ENCODE assay signal across 1 cellular context in the genomic region with DNA sequence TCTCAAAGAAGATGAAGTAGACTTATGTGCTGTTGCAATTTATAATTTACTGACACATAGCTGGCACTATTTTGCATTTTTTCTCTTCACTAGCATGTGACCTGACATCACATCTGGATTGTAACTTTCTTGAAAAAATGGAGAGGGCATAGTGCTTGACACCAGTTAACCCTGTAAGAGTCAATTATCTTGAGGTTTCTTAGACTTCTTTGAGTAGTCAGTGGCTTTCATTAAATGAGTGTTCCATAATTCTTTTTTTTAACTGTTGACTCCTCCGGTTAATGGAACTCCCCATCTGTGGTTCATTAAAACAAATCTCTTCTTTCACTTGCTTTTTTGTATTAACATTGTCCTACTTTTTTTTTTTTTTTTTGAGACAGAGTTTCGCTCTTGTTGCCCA.
TF ChIP-seq lines count a peak whose summit lies in the region.

No MANE protein-coding gene starts in this region.

TF ChIP-seq in GM12878, 131 proteins besides CTCF, POLR2A, EP300 and RAD21 (continues in another document):
- TF ChIP-seq PKNOX1 (IDR thresholded peaks at IDR 0.05) (0 out of 2 replicates have a peak, but pooled peaks have one; percentile 49), PML (IDR thresholded peaks at IDR 0.05; ENCODE audit: low read length) (no peak), SRF (IDR thresholded peaks at IDR 0.05; ENCODE audit: low read depth in 2 of 2, low read length in 2 of 2) (no peak), TCF7 (IDR thresholded peaks at IDR 0.05; ENCODE audit: borderline replicate concordance) (no peak), ZNF384 (IDR thresholded peaks at IDR 0.05; ENCODE audit: borderline replicate concordance, low read depth, low read length) (peak; percentile 70), IKZF2 (IDR thresholded peaks at IDR 0.05) (peak in 1 of 2 experiments; percentile 54; a peak in 2 of 4 replicates), ZNF207 (IDR thresholded peaks at IDR 0.05; ENCODE audit: borderline replicate concordance) (no peak), ZNF687 (IDR thresholded peaks at IDR 0.05) (no peak), RUNX3 (IDR thresholded peaks at IDR 0.05; ENCODE audit: low read length) (peak; percentile 73), SMAD5 (IDR thresholded peaks at IDR 0.05; ENCODE audit: low read depth) (no peak), TBL1XR1 (IDR thresholded peaks at IDR 0.05; ENCODE audit: low read depth, low read length) (no peak), MTA2 (IDR thresholded peaks at IDR 0.05; ENCODE audit: low read depth) (peak; percentile 94), BMI1 (IDR thresholded peaks at IDR 0.05; ENCODE audit: borderline replicate concordance) (peak; percentile 56; the same call in 1 of the 2 replicates), NR2F1 (conservative IDR thresholded peaks at IDR 0.05) (peak; percentile 95), MTA3 (IDR thresholded peaks at IDR 0.05; ENCODE audit: borderline replicate concordance, low read length) (no peak), BCL11A (IDR thresholded peaks at IDR 0.05; ENCODE audit: low read depth, low read length) (peak; percentile 80), MLLT1 (IDR thresholded peaks at IDR 0.05) (peak; percentile 37), CREB1 (IDR thresholded peaks at IDR 0.05; ENCODE audit: low read depth) (no peak), BHLHE40 (IDR thresholded peaks at IDR 0.05; ENCODE audit: borderline replicate concordance in 1 of 2, low read depth in 2 of 2, low read length in 1 of 2) (peak in 1 of 2 experiments; percentile 25; a peak in 2 of 4 replicates), KAT2A (conservative IDR thresholded peaks at IDR 0.05; ENCODE audit: control insufficient read depth, low read depth, low read length) (no peak), SIX5 (IDR thresholded peaks at IDR 0.05; ENCODE audit: low read depth, low read length, severe bottlenecking) (no peak), BRCA1 (IDR thresholded peaks at IDR 0.05; ENCODE audit: low read depth, low read length) (no peak), RAD51 (IDR thresholded peaks at IDR 0.05) (peak; percentile 31; the same call in 1 of the 2 replicates), RCOR1 (conservative IDR thresholded peaks at IDR 0.05; ENCODE audit: low read depth, low read length) (no peak), JUNB (IDR thresholded peaks at IDR 0.05) (peak; percentile 51; the same call in 1 of the 2 replicates), TARDBP (IDR thresholded peaks at IDR 0.05; ENCODE audit: borderline replicate concordance) (no peak), MYC (IDR thresholded peaks at IDR 0.05; ENCODE audit: insufficient read depth, insufficient read length, insufficient replicate concordance, low read length, severe bottlenecking) (no peak), SPI1 (IDR thresholded peaks at IDR 0.05; ENCODE audit: borderline replicate concordance, insufficient read depth, low read depth, low read length) (no peak), ZNF24 (IDR thresholded peaks at IDR 0.05) (no peak), CEBPB (IDR thresholded peaks at IDR 0.05; ENCODE audit: borderline replicate concordance in 1 of 2, low read depth in 2 of 2, low read length in 2 of 2) (no peak)
- TF ChIP-seq, protein P1, sequence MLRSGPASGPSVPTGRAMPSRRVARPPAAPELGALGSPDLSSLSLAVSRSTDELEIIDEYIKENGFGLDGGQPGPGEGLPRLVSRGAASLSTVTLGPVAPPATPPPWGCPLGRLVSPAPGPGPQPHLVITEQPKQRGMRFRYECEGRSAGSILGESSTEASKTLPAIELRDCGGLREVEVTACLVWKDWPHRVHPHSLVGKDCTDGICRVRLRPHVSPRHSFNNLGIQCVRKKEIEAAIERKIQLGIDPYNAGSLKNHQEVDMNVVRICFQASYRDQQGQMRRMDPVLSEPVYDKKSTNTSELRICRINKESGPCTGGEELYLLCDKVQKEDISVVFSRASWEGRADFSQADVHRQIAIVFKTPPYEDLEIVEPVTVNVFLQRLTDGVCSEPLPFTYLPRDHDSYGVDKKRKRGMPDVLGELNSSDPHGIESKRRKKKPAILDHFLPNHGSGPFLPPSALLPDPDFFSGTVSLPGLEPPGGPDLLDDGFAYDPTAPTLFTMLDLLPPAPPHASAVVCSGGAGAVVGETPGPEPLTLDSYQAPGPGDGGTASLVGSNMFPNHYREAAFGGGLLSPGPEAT (IDR thresholded peaks at IDR 0.05; ENCODE audit: low read depth), result peak; percentile 59; the same call in 1 of the 2 replicates
- TF ChIP-seq, protein P2, sequence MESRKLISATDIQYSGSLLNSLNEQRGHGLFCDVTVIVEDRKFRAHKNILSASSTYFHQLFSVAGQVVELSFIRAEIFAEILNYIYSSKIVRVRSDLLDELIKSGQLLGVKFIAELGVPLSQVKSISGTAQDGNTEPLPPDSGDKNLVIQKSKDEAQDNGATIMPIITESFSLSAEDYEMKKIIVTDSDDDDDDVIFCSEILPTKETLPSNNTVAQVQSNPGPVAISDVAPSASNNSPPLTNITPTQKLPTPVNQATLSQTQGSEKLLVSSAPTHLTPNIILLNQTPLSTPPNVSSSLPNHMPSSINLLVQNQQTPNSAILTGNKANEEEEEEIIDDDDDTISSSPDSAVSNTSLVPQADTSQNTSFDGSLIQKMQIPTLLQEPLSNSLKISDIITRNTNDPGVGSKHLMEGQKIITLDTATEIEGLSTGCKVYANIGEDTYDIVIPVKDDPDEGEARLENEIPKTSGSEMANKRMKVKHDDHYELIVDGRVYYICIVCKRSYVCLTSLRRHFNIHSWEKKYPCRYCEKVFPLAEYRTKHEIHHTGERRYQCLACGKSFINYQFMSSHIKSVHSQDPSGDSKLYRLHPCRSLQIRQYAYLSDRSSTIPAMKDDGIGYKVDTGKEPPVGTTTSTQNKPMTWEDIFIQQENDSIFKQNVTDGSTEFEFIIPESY (IDR thresholded peaks at IDR 0.05), result peak; percentile 45; the same call in 1 of the 2 replicates
- TF ChIP-seq, protein P3, sequence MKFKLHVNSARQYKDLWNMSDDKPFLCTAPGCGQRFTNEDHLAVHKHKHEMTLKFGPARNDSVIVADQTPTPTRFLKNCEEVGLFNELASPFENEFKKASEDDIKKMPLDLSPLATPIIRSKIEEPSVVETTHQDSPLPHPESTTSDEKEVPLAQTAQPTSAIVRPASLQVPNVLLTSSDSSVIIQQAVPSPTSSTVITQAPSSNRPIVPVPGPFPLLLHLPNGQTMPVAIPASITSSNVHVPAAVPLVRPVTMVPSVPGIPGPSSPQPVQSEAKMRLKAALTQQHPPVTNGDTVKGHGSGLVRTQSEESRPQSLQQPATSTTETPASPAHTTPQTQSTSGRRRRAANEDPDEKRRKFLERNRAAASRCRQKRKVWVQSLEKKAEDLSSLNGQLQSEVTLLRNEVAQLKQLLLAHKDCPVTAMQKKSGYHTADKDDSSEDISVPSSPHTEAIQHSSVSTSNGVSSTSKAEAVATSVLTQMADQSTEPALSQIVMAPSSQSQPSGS (IDR thresholded peaks at IDR 0.05; ENCODE audit: low read length), result peak; percentile 44; the same call in 1 of the 2 replicates
- TF ChIP-seq, protein P4, sequence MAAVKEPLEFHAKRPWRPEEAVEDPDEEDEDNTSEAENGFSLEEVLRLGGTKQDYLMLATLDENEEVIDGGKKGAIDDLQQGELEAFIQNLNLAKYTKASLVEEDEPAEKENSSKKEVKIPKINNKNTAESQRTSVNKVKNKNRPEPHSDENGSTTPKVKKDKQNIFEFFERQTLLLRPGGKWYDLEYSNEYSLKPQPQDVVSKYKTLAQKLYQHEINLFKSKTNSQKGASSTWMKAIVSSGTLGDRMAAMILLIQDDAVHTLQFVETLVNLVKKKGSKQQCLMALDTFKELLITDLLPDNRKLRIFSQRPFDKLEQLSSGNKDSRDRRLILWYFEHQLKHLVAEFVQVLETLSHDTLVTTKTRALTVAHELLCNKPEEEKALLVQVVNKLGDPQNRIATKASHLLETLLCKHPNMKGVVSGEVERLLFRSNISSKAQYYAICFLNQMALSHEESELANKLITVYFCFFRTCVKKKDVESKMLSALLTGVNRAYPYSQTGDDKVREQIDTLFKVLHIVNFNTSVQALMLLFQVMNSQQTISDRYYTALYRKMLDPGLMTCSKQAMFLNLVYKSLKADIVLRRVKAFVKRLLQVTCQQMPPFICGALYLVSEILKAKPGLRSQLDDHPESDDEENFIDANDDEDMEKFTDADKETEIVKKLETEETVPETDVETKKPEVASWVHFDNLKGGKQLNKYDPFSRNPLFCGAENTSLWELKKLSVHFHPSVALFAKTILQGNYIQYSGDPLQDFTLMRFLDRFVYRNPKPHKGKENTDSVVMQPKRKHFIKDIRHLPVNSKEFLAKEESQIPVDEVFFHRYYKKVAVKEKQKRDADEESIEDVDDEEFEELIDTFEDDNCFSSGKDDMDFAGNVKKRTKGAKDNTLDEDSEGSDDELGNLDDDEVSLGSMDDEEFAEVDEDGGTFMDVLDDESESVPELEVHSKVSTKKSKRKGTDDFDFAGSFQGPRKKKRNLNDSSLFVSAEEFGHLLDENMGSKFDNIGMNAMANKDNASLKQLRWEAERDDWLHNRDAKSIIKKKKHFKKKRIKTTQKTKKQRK (IDR thresholded peaks at IDR 0.05; ENCODE audit: low read depth, low read length), result no peak
- TF ChIP-seq, protein P5, sequence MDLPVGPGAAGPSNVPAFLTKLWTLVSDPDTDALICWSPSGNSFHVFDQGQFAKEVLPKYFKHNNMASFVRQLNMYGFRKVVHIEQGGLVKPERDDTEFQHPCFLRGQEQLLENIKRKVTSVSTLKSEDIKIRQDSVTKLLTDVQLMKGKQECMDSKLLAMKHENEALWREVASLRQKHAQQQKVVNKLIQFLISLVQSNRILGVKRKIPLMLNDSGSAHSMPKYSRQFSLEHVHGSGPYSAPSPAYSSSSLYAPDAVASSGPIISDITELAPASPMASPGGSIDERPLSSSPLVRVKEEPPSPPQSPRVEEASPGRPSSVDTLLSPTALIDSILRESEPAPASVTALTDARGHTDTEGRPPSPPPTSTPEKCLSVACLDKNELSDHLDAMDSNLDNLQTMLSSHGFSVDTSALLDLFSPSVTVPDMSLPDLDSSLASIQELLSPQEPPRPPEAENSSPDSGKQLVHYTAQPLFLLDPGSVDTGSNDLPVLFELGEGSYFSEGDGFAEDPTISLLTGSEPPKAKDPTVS (IDR thresholded peaks at IDR 0.05; ENCODE audit: low read depth, low read length), result no peak
- TF ChIP-seq, protein P6, sequence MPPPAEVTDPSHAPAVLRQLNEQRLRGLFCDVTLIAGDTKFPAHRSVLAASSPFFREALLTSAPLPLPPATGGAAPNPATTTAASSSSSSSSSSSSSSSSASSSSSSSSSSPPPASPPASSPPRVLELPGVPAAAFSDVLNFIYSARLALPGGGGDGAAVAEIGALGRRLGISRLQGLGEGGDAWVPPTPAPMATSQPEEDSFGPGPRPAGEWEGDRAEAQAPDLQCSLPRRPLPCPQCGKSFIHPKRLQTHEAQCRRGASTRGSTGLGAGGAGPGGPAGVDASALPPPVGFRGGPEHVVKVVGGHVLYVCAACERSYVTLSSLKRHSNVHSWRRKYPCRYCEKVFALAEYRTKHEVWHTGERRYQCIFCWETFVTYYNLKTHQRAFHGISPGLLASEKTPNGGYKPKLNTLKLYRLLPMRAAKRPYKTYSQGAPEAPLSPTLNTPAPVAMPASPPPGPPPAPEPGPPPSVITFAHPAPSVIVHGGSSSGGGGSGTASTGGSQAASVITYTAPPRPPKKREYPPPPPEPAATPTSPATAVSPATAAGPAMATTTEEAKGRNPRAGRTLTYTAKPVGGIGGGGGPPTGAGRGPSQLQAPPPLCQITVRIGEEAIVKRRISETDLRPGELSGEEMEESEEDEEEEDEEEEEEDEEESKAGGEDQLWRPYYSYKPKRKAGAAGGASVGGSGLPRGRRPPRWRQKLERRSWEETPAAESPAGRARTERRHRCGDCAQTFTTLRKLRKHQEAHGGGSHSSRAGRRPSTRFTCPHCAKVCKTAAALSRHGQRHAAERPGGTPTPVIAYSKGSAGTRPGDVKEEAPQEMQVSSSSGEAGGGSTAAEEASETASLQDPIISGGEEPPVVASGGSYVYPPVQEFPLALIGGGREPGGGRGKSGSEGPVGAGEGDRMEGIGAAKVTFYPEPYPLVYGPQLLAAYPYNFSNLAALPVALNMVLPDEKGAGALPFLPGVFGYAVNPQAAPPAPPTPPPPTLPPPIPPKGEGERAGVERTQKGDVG (CRISPR knock-in tag; IDR thresholded peaks at IDR 0.05), result no peak
